In the genomic region with DNA sequence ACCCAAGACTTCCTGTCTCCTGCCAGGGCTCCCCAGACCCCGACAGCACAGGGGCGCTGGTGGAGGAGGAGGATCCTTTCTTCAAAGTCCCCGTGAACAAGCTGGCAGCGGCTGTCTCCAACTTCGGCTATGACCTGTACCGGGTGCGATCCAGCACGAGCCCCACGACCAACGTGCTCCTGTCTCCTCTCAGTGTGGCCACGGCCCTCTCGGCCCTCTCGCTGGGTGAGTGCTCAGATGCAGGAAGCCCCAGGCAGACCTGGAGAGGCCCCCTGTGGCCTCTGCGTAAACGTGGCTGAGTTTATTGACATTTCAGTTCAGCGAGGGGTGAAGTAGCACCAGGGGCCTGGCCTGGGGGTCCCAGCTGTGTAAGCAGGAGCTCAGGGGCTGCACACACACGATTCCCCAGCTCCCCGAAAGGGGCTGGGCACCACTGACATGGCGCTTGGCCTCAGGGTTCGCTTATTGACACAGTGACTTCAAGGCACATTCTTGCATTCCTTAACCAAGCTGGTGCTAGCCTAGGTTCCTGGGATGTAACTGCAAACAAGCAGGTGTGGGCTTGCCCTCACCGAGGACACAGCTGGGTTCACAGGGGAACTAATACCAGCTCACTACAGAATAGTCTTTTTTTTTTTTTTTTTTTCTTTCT, we compare ENCODE assay signal across 10 cellular contexts. TPM values are rescaled to one million over a fixed set of nuclear protein-coding genes. Genes with fewer than 3 reads are reported as not detected.
DNase-seq lines count a peak whose midpoint lies in the region; ATAC-seq, FAIRE-seq and TF ChIP-seq lines count a peak whose summit lies in the region.
"Had no signal": no experiment of that assay in that cellular context is flagged by ENCODE, and none has a peak within 500 bp of the region (broad histone marks: within the 10 kb centered on the region; RNA-seq: fewer than 3 reads in every experiment).

No MANE protein-coding gene starts in this region.

- no peaks in the 10 kb centered on the region for H3K9me3 ChIP-seq in pancreas
- H3K9me3 ChIP-seq in gastroesophageal sphincter: no peaks in the 10 kb centered on the region

- DNase-seq in Daoy (ENCODE audit: low read depth) (peak; percentile 46), NCI-H510A (lab: John Stamatoyannopoulos, UW) (peak; percentile 18), choroid plexus epithelial cell (ENCODE audit: low read depth) (peak; percentile 81), pancreas (peak in 1 of 6 donors; percentile 58)
- DNase-seq: kidney glomerular epithelial cell had no signal

- H3K4me3 ChIP-seq in choroid plexus epithelial cell (ENCODE audit: low read depth, low read length): no peak overlapping the region
- no peak overlapping the region for H3K4me3 ChIP-seq in pancreas
- no peak overlapping the region for H3K4me3 ChIP-seq in gastroesophageal sphincter

- H3K27me3 ChIP-seq in pancreas (no peaks in the 10 kb centered on the region), gastroesophageal sphincter (peaks cover 41% of the 10 kb centered on the region)

- TF ChIP-seq POLR2A in gastroesophageal sphincter (IDR thresholded peaks at IDR 0.05): no peak

- TF ChIP-seq CTCF in choroid plexus epithelial cell (conservative IDR thresholded peaks at IDR 0.05; ENCODE audit: low read depth, low read length) (no peak), pancreas (IDR thresholded peaks at IDR 0.05) (no peak), gastroesophageal sphincter (IDR thresholded peaks at IDR 0.05) (no peak)

- TF ChIP-seq EP300 in gastroesophageal sphincter (IDR thresholded peaks at IDR 0.05): no peak

- intact Hi-C loops in pancreas (cut with DNase I): loop anchor here in 1 of 3 donors (10.0 kb wide), 1 partner anchor 45 kb away; a partner anchor contains a TSS

- H3K27ac ChIP-seq in pancreas (no peak overlapping the region), gastroesophageal sphincter (no peak overlapping the region)

- no peak for FAIRE-seq in pancreas (lab: Jason Lieb, UNC)
- FAIRE-seq: RCC 7860 had no signal

- H3K36me3 ChIP-seq in pancreas (no peaks in the 10 kb centered on the region), gastroesophageal sphincter (peaks cover 0 to 4% of the 10 kb centered on the region in 2 donors)

- WGBS in pancreas, 2 donors: 47 to 58% methylated on average over 21 of the region's 21 CpGs
- 25 to 53% methylated on average over 4 to 5 of the region's 21 CpGs for WGBS in gastroesophageal sphincter (ENCODE audit: low coverage in 1 of 2), 2 donors

- H3K4me1 ChIP-seq in pancreas (no peaks in the 10 kb centered on the region), gastroesophageal sphincter (peaks cover 0 to 45% (median 8%) of the 10 kb centered on the region in 3 donors)

- peak; percentile 38 to 67 (median 50) for ATAC-seq in pancreas
- ATAC-seq in HG02588 (IDR thresholded peaks at IDR 0.05; ENCODE audit: unreplicated experiment): no peak
- no peak for ATAC-seq in gastroesophageal sphincter
- no peak for ATAC-seq in HG03432 (IDR thresholded peaks at IDR 0.05; ENCODE audit: unreplicated experiment)
- ATAC-seq in GM21526 (IDR thresholded peaks at IDR 0.05; ENCODE audit: low FRiP score, unreplicated experiment): no peak

RNA-seq across cellular contexts. Expression of a gene that starts 8.1 kb away (rescaled TPM):
- total RNA-seq in Daoy (2014; rRNA removed; shearing (Covaris generic)): 0.69 and 2.6 TPM in 2 replicates
- 100 to 1,000 TPM in 2 of 6 donors, 10 to 100 TPM in 4; 40.6 to 178 (median 82.0) TPM for total RNA-seq in pancreas
- 10 to 100 TPM; 73.1 to 95.9 TPM for polyA plus RNA-seq in pancreas
- 100 to 1,000 TPM; 136 to 634 (median 302) TPM for total RNA-seq in gastroesophageal sphincter

RNA-seq across cellular contexts. Expression of a gene that starts 27.3 kb away (rescaled TPM):
- 0.06 and 0.80 TPM in 2 replicates for total RNA-seq in Daoy (2014; rRNA removed; shearing (Covaris generic))
- total RNA-seq in pancreas: 1 to 10 TPM; 1.4 to 5.8 (median 3.4) TPM
- polyA plus RNA-seq in pancreas: 1 to 10 TPM; 5.6 to 8.8 TPM
- total RNA-seq in gastroesophageal sphincter: 1 to 10 TPM; 2.0 to 7.6 (median 5.1) TPM

RNA-seq across cellular contexts. Expression of a gene that starts 45.4 kb away (rescaled TPM):
- 16.5 and 16.7 TPM in 2 replicates for total RNA-seq in Daoy (2014; rRNA removed; shearing (Covaris generic))
- total RNA-seq in pancreas: 10 to 100 TPM in 2 of 6 donors, 1 to 10 TPM in 4; 5.7 to 17.0 (median 8.3) TPM
- 10 to 100 TPM; 14.2 to 24.4 TPM for polyA plus RNA-seq in pancreas
- 10 to 100 TPM; 21.8 to 44.1 (median 32.2) TPM for total RNA-seq in gastroesophageal sphincter

RNA-seq across cellular contexts. Expression of a gene that starts 59.8 kb away (rescaled TPM):
- 10.1 and 11.0 TPM in 2 replicates for total RNA-seq in Daoy (2014; rRNA removed; shearing (Covaris generic))
- total RNA-seq in pancreas (1 to 10 TPM; 5.0 to 8.9 (median 6.9) TPM), gastroesophageal sphincter (10 to 100 TPM in 2 of 4 donors, 1 to 10 TPM in 2; 8.1 to 14.0 (median 11.0) TPM)
- polyA plus RNA-seq in pancreas: 1 to 10 TPM; 4.0 to 4.7 TPM

RNA-seq across cellular contexts. Expression of a gene that starts 59.8 kb away (rescaled TPM):
- total RNA-seq in Daoy (2014; rRNA removed; shearing (Covaris generic)): 0.17 and 0.71 TPM in 2 replicates
- total RNA-seq in pancreas: 1 to 10 TPM in 5 of 6 donors, under 1 TPM in 1; 0.56 to 2.8 (median 1.4) TPM
- 1 to 10 TPM in 1 of 2 donors, under 1 TPM in 1; 0.75 to 1.4 TPM for polyA plus RNA-seq in pancreas
- total RNA-seq in gastroesophageal sphincter: 1 to 10 TPM; 4.2 to 5.1 (median 4.8) TPM

Comparison
In these comparisons a context has a peak if more than half of its experiments do, and no peak if none do; other contexts are left out.
1. ATAC-seq: peak in pancreas (4 of 4); none in HG02588 (single experiment), gastroesophageal sphincter (single experiment), HG03432 (single experiment) and GM21526 (single experiment).
2. RNA of a gene that starts 8.1 kb away (total RNA-seq): 136 to 634 TPM in gastroesophageal sphincter and 40.6 to 178 TPM in pancreas; 0.69 to 2.6 TPM in Daoy; every median in the first group is over 10 times any median in the second.